Comparison of ENCODE assay signal across 9 cellular contexts in the genomic region with DNA sequence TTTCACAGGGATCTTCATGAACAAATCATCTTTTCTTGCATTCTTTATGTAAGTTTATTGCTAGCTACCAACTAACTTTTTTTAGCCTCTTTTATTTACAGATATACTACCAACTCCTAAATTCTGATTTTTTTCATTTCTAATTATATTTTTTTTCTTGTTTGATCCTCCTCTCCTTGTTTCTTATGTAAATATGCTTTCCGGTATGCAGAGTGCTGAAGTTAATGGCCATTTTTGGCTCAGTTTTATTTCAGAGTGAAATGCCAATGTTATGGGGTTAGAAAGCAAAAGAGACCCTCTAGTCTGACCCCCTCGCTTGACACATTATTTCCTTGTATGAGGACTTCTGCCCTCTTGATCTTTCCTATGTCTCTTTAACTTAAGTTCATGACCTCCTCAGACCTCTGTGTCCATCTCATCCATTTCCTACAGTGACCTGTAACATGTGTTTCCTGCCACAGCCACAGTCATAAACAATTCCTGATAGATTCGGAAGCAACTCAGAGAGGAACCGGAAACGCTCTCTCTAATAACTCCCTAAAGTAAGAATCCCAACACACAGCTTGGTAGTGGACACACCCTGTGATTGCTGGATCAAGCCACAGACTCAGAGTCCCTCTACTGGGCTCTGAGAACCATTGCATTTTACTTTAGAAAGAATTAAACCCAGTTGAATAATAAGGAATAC. TPM values are rescaled to one million over a fixed set of nuclear protein-coding genes. Genes with fewer than 3 reads are reported as not detected.
DNase-seq lines count a peak whose midpoint lies in the region; ATAC-seq and TF ChIP-seq lines count a peak whose summit lies in the region.
"Had no signal": no experiment of that assay in that cellular context is flagged by ENCODE, and none has a peak within 500 bp of the region (broad histone marks: within the 10 kb centered on the region; RNA-seq: fewer than 3 reads in every experiment).

No MANE protein-coding gene starts in this region.

- intact Hi-C loops in mucosa of descending colon (cut with DNase I, micrococcal nuclease) = loop anchor here in 1 of 2 donors (5.0 kb wide), 1 partner anchor 86 kb away; the partner anchor contains the start of gene ABLIM3

- ATAC-seq in mucosa of descending colon (peak; percentile 90), GM19455 (IDR thresholded peaks at IDR 0.05; ENCODE audit: unreplicated experiment) (no peak), GM21619 (IDR thresholded peaks at IDR 0.05; ENCODE audit: unreplicated experiment) (no peak)

- no peaks in the 10 kb centered on the region for H3K36me3 ChIP-seq in mucosa of descending colon (ENCODE audit: low read depth)

- TF ChIP-seq CTCF in epithelial cell of esophagus (IDR thresholded peaks at IDR 0.05; ENCODE audit: insufficient read depth, low read depth, low read length, missing control alignments) (peak; percentile 87), mucosa of descending colon (IDR thresholded peaks at IDR 0.05) (peak; percentile 44)

- H3K4me3 ChIP-seq in epithelial cell of esophagus (ENCODE audit: low read length) (no peak overlapping the region), mucosa of descending colon (no peak overlapping the region)
- H3K4me3 ChIP-seq: BLaER1 treated with 17β-estradiol and CSF1 and Interleukin-3, amounts not matched to agents 10 nM and 100 nM had no signal

- DNase-seq in NCI-H2227 (lab: John Stamatoyannopoulos, UW; ENCODE audit: unreplicated experiment) (peak; percentile 52), NCI-H2227 treated with DMSO at 0.1 percent for 48 hours (lab: John Stamatoyannopoulos, UW) (no peak), RKO (ENCODE audit: low spot score) (peak; percentile 77), epithelial cell of esophagus (ENCODE audit: low read depth) (peak; percentile 87), mucosa of descending colon (peak in 1 of 3 donors; percentile 45)
- no peak for DNase-seq in activated CD4-positive, alpha-beta T cell treated with anti-CD3 and anti-CD28 coated beads for 1 hour

- H3K9me3 ChIP-seq in mucosa of descending colon = no peaks in the 10 kb centered on the region
- H3K9me3 ChIP-seq: BLaER1 treated with 17β-estradiol and CSF1 and Interleukin-3, amounts not matched to agents 10 nM and 100 nM had no signal

- no peaks in the 10 kb centered on the region for H3K4me1 ChIP-seq in mucosa of descending colon (ENCODE audit: low read depth)

RNA-seq across cellular contexts. Expression of gene AFAP1L1, which starts 42.9 kb away (rescaled TPM):
- total RNA-seq in mucosa of descending colon = 1 to 10 TPM; 1.5 to 7.3 (median 1.9) TPM

Comparison
In these comparisons a context has a peak if more than half of its experiments do, and no peak if none do; other contexts are left out.
1. DNase-seq: peak in NCI-H2227 (single experiment), RKO (single experiment) and epithelial cell of esophagus (single experiment); none in NCI-H2227 treated with DMSO at 0.1 percent for 48 hours (single experiment) and activated CD4-positive, alpha-beta T cell treated with anti-CD3 and anti-CD28 coated beads for 1 hour (single experiment).